In genomic region chr6:163500105-163500504, GRCh38 we compare ENCODE assay signal across 1 cellular context.
TF ChIP-seq lines count a peak whose summit lies in the region.

No MANE protein-coding gene starts in this region.

TF ChIP-seq in GM23338, 12 proteins besides CTCF, POLR2A, EP300 and RAD21 (continued from another document):
- TF ChIP-seq ZNF462 (CRISPR knock-in tag; IDR thresholded peaks at IDR 0.05) = no peak
